ENCODE assay signal across 1 cellular context in genomic region chr10:73529089-73529832, GRCh38.
TF ChIP-seq lines count a peak whose summit lies in the region.

No MANE protein-coding gene starts in this region.

TF ChIP-seq in GM12878, 131 proteins besides CTCF, POLR2A, EP300 and RAD21 (continued from another document):
- TF ChIP-seq ZNF384 (IDR thresholded peaks at IDR 0.05; ENCODE audit: borderline replicate concordance, low read depth, low read length), result no peak
- TF ChIP-seq CUX1 (IDR thresholded peaks at IDR 0.05; ENCODE audit: insufficient replicate concordance, low read depth, low read length), result no peak
- no peak for TF ChIP-seq NBN (IDR thresholded peaks at IDR 0.05)
- TF ChIP-seq NR2F1 (conservative IDR thresholded peaks at IDR 0.05), result no peak
- peak; percentile 15 for TF ChIP-seq RELA (IDR thresholded peaks at IDR 0.05; ENCODE audit: borderline replicate concordance, partially characterized antibody)
- TF ChIP-seq SREBF1 (IDR thresholded peaks at IDR 0.05; ENCODE audit: low read length), result no peak
- no peak for TF ChIP-seq PML (IDR thresholded peaks at IDR 0.05; ENCODE audit: low read length)
- TF ChIP-seq TCF12 (IDR thresholded peaks at IDR 0.05; ENCODE audit: low read depth, low read length), result no peak
- TF ChIP-seq NR2C2 (IDR thresholded peaks at IDR 0.05; ENCODE audit: borderline replicate concordance, control insufficient read depth, insufficient read length, low read depth), result no peak
- no peak for TF ChIP-seq CEBPB (IDR thresholded peaks at IDR 0.05; ENCODE audit: borderline replicate concordance in 1 of 2, low read depth in 2 of 2, low read length in 2 of 2)
- TF ChIP-seq YY1 (IDR thresholded peaks at IDR 0.05; ENCODE audit: low read depth, low read length), result peak; percentile 53; the same call in 1 of the 2 replicates
- no peak for TF ChIP-seq USF2 (IDR thresholded peaks at IDR 0.05; ENCODE audit: borderline replicate concordance, low read depth, low read length)
- TF ChIP-seq ZNF24 (IDR thresholded peaks at IDR 0.05), result no peak
- TF ChIP-seq FOXM1 (IDR thresholded peaks at IDR 0.05; ENCODE audit: low read depth, low read length), result 0 out of 2 replicates have a peak, but pooled peaks have one; percentile 43
- no peak for TF ChIP-seq ESRRA (IDR thresholded peaks at IDR 0.05; ENCODE audit: low read length)
- no peak for TF ChIP-seq TBL1XR1 (IDR thresholded peaks at IDR 0.05; ENCODE audit: low read depth, low read length)
- 0 out of 2 replicates have a peak, but pooled peaks have one; percentile 27 for TF ChIP-seq RB1 (IDR thresholded peaks at IDR 0.05; ENCODE audit: borderline replicate concordance)
- no peak for TF ChIP-seq ZSCAN29 (IDR thresholded peaks at IDR 0.05)
- no peak for TF ChIP-seq YBX1 (IDR thresholded peaks at IDR 0.05)
- TF ChIP-seq MEF2A (IDR thresholded peaks at IDR 0.05; ENCODE audit: insufficient read depth, low read depth, low read length), result 0 out of 2 replicates have a peak, but pooled peaks have one; percentile 57
- TF ChIP-seq SMC3 (IDR thresholded peaks at IDR 0.05; ENCODE audit: borderline replicate concordance, low read length), result peak; percentile 91
TF ChIP-seq in GM12878: peak in this region for 6.
